In the genomic region with DNA sequence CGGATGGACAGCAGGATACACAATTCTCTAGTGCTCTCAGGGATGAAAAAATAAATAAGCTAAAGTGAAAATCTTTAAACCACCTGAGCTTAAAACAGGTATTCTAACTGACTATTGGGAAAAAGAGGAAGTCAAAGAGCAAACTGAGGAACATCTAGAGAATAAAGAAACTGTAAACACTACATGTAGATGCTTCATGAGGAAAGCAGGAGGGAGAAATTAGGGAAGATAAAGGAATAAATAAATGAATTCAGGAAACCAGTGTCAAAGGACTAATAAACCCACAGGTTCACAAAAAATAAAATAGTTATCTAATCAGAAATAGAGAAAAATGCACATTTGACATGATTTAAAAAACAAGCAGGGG, we compare ENCODE assay signal across 8 cellular contexts. TPM values are rescaled to one million over a fixed set of nuclear protein-coding genes. Genes with fewer than 3 reads are reported as not detected.
DNase-seq lines count a peak whose midpoint lies in the region; ATAC-seq and TF ChIP-seq lines count a peak whose summit lies in the region.

No MANE protein-coding gene starts in this region.

- WGBS in transverse colon (ENCODE audit: low coverage in 1 of 2), 2 donors, result 0% methylated on average over 1 of the region's 1 CpG; no CpG with 5 or more reads in 1 of the 2 donors

- TF ChIP-seq CTCF in activated B cell treated with CpG ODN at 0.5 μM for 24 hours (IDR thresholded peaks at IDR 0.05) (no peak), transverse colon (IDR thresholded peaks at IDR 0.05) (peak in 1 of 5 experiments; percentile 5), GM13976 (IDR thresholded peaks at IDR 0.05; ENCODE audit: borderline replicate concordance, control extremely low read depth, extremely low read depth, insufficient read depth, missing control alignments) (no peak)

- ATAC-seq in activated T-cell treated with anti-CD3 and anti-CD28 coated beads, Interleukin-2, amount 50 U/mL, for 72 hours (replicated peaks in 1 of 2), result no peak
- peak; percentile 5 for ATAC-seq in activated B cell treated with CpG ODN at 0.5 μM for 24 hours (ENCODE audit: low read depth)

- peak overlapping the region; percentile 99 for H3K27ac Mint-ChIP-seq in activated T-cell treated with anti-CD3 and anti-CD28 coated beads, Interleukin-2, amount 50 U/mL, for 72 hours
- peak overlapping the region; percentile 91 for H3K27ac Mint-ChIP-seq in activated B cell treated with CpG ODN at 0.5 μM for 24 hours

- no peak for TF ChIP-seq EP300 in transverse colon (IDR thresholded peaks at IDR 0.05; ENCODE audit: low read depth)

- peak overlapping the region; percentile 94 to 98 for H3K4me3 Mint-ChIP-seq in activated T-cell treated with anti-CD3 and anti-CD28 coated beads, Interleukin-2, amount 50 U/mL, for 72 hours
- peak overlapping the region; percentile 97 for H3K4me3 Mint-ChIP-seq in activated B cell treated with CpG ODN at 0.5 μM for 24 hours

- intact Hi-C loops in activated B cell treated with CpG ODN at 0.5 μM for 24 hours (cut with micrococcal nuclease), result loop anchor here (1.0 to 10.0 kb wide), 7 partner anchors 16 to 536 kb away; partner anchors contain the start of genes ATP11B, DCUN1D1 and LAMP3
- intact Hi-C loops in transverse colon (cut with DNase I; ENCODE audit: low total_unique reads), result no loop called here

- peaks cover 6 to 20% (median 16%) of the 10 kb centered on the region in 4 donors for H3K4me1 ChIP-seq in transverse colon

- no peaks in the 10 kb centered on the region for H3K9me3 Mint-ChIP-seq in activated T-cell treated with anti-CD3 and anti-CD28 coated beads, Interleukin-2, amount 50 U/mL, for 72 hours
- H3K9me3 Mint-ChIP-seq in activated B cell treated with CpG ODN at 0.5 μM for 24 hours, result no peaks in the 10 kb centered on the region

- no peak for TF ChIP-seq POLR2A in transverse colon (IDR thresholded peaks at IDR 0.05)

- peaks cover 47% of the 10 kb centered on the region for H3K4me1 Mint-ChIP-seq in activated T-cell treated with anti-CD3 and anti-CD28 coated beads, Interleukin-2, amount 50 U/mL, for 72 hours (ENCODE audit: low read depth)
- H3K4me1 Mint-ChIP-seq in activated B cell treated with CpG ODN at 0.5 μM for 24 hours, result peaks cover 34% of the 10 kb centered on the region

- POLR2A ChIA-PET in activated B cell treated with CpG ODN at 0.5 μM for 24 hours (lab: Charles Lee), result interaction anchor here (0.5 to 0.6 kb wide), 2 partner anchors 39 to 193 kb away, joined by 4 to 6 read pairs; no protein-coding TSS in a partner anchor

- peak overlapping the region in 3 of 4 donors; percentile 73 to 97 (median 88) for H3K4me3 ChIP-seq in transverse colon

- no peak for DNase-seq in activated T-cell treated with anti-CD3 and anti-CD28 coated beads, Interleukin-2, amount 50 U/mL, for 72 hours
- DNase-seq in activated T-cell treated with anti-CD3 and anti-CD28 coated beads for 4 hours (no peak), activated B cell treated with CpG ODN at 0.5 μM for 24 hours (no peak), transverse colon (no peak), GM13976 (ENCODE audit: low spot score) (no peak), NCI-H524 treated with DMSO at 0.1 percent for 48 hours (lab: John Stamatoyannopoulos, UW) (no peak), NCI-H2081 (lab: John Stamatoyannopoulos, UW) (no peak)

- in situ Hi-C loops in transverse colon (cut with MboI; ENCODE audit: low pct_ligation_motif_present in 1 of 4, low pct_unique_long_range_greater_than_20kb in 1 of 4, low sequenced_read_pairs in 3 of 4) (no loop called here), GM13976 (cut with MboI; ENCODE audit: low sequenced_read_pairs, unreplicated experiment) (loop anchor here (25.0 kb wide), 1 partner anchor 388 kb away; no protein-coding TSS in a partner anchor)

- H3K27me3 ChIP-seq in layer of hippocampus (ENCODE audit: control insufficient read depth, insufficient read depth, low read length) (no peaks in the 10 kb centered on the region), transverse colon (no peaks in the 10 kb centered on the region)

- H3K27ac ChIP-seq in layer of hippocampus (ENCODE audit: low read depth, low read length), result peak overlapping the region; percentile 90
- peak overlapping the region; percentile 87 to 96 (median 91) for H3K27ac ChIP-seq in transverse colon

- no peaks in the 10 kb centered on the region for H3K27me3 Mint-ChIP-seq in activated T-cell treated with anti-CD3 and anti-CD28 coated beads, Interleukin-2, amount 50 U/mL, for 72 hours (ENCODE audit: low read depth)
- no peaks in the 10 kb centered on the region for H3K27me3 Mint-ChIP-seq in activated B cell treated with CpG ODN at 0.5 μM for 24 hours

- peaks cover 1 to 5% of the 10 kb centered on the region in 2 donors for H3K36me3 Mint-ChIP-seq in activated T-cell treated with anti-CD3 and anti-CD28 coated beads, Interleukin-2, amount 50 U/mL, for 72 hours (ENCODE audit: insufficient read depth in 2 of 2)
- peaks cover 14% of the 10 kb centered on the region for H3K36me3 Mint-ChIP-seq in activated B cell treated with CpG ODN at 0.5 μM for 24 hours (ENCODE audit: low read depth)

- no peaks in the 10 kb centered on the region for H3K9me3 ChIP-seq in transverse colon

- CTCF ChIA-PET in activated B cell treated with CpG ODN at 0.5 μM for 24 hours (lab: Charles Lee), result interaction anchor here (1.0 kb wide), 1 partner anchor 286 kb away, joined by 4 read pairs; no protein-coding TSS in a partner anchor

- no peaks in the 10 kb centered on the region for H3K36me3 ChIP-seq in transverse colon

RNA-seq across cellular contexts. Expression of gene MCCC1, which starts 0.5 kb away (rescaled TPM):
- 10 to 100 TPM; 35.5 to 40.8 TPM for total RNA-seq in activated T-cell treated with anti-CD3 and anti-CD28 coated beads, Interleukin-2, amount 50 U/mL, for 72 hours
- total RNA-seq in activated B cell treated with CpG ODN at 0.5 μM for 24 hours, result 25.2 and 31.6 TPM in 2 replicates
- 10 to 100 TPM in 3 of 4 donors, 1 to 10 TPM in 1; 1.5 to 64.3 (median 19.9) TPM for total RNA-seq in transverse colon
